In genomic region chr12:51238510-51239334, GRCh38 we compare ENCODE assay signal across 1 cellular context.
A peak's percentile ranks its signal among the peaks of the same experiment; 100 is the strongest.
TF ChIP-seq lines count a peak whose summit lies in the region.

DAZAP2 (plus strand) TSS chr12:51238826; CDS start chr12:51238908, 82 bp downstream.

TF ChIP-seq in K562, 482 proteins besides CTCF, POLR2A, EP300 and RAD21 (continued from another document and continues in another):
- no peak for TF ChIP-seq POLR3A (IDR thresholded peaks at IDR 0.05; ENCODE audit: borderline replicate concordance, extremely low read depth, insufficient read depth, insufficient read length)
- TF ChIP-seq ILF3 (IDR thresholded peaks at IDR 0.05; ENCODE audit: borderline replicate concordance): no peak
- no peak for TF ChIP-seq NR4A1 (CRISPR knock-in tag; IDR thresholded peaks at IDR 0.05)
- TF ChIP-seq NR4A1 (tag; IDR thresholded peaks at IDR 0.05): peak; percentile 64
- no peak for TF ChIP-seq BCOR (IDR thresholded peaks at IDR 0.05)
- no peak for TF ChIP-seq SIRT6 (IDR thresholded peaks at IDR 0.05; ENCODE audit: low read depth, low read length)
- no peak; the same call in 1 of the 2 replicates for TF ChIP-seq GTF2F1 (IDR thresholded peaks at IDR 0.05; ENCODE audit: low read depth, low read length)
- TF ChIP-seq KLF16 (IDR thresholded peaks at IDR 0.05): no peak
- no peak; the same call in 1 of the 2 replicates for TF ChIP-seq ZNF23 (CRISPR knock-in tag; IDR thresholded peaks at IDR 0.05)
- TF ChIP-seq SP1 (CRISPR knock-in tag; IDR thresholded peaks at IDR 0.05): peak; percentile 82
- TF ChIP-seq, protein P1, sequence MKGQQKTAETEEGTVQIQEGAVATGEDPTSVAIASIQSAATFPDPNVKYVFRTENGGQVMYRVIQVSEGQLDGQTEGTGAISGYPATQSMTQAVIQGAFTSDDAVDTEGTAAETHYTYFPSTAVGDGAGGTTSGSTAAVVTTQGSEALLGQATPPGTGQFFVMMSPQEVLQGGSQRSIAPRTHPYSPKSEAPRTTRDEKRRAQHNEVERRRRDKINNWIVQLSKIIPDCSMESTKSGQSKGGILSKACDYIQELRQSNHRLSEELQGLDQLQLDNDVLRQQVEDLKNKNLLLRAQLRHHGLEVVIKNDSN (CRISPR knock-in tag; IDR thresholded peaks at IDR 0.05): peak; percentile 97
- TF ChIP-seq MITF (IDR thresholded peaks at IDR 0.05): peak; percentile 84
- TF ChIP-seq ARID1B (IDR thresholded peaks at IDR 0.05): 0 out of 2 replicates have a peak, but pooled peaks have one; percentile 23
- TF ChIP-seq, protein P2, sequence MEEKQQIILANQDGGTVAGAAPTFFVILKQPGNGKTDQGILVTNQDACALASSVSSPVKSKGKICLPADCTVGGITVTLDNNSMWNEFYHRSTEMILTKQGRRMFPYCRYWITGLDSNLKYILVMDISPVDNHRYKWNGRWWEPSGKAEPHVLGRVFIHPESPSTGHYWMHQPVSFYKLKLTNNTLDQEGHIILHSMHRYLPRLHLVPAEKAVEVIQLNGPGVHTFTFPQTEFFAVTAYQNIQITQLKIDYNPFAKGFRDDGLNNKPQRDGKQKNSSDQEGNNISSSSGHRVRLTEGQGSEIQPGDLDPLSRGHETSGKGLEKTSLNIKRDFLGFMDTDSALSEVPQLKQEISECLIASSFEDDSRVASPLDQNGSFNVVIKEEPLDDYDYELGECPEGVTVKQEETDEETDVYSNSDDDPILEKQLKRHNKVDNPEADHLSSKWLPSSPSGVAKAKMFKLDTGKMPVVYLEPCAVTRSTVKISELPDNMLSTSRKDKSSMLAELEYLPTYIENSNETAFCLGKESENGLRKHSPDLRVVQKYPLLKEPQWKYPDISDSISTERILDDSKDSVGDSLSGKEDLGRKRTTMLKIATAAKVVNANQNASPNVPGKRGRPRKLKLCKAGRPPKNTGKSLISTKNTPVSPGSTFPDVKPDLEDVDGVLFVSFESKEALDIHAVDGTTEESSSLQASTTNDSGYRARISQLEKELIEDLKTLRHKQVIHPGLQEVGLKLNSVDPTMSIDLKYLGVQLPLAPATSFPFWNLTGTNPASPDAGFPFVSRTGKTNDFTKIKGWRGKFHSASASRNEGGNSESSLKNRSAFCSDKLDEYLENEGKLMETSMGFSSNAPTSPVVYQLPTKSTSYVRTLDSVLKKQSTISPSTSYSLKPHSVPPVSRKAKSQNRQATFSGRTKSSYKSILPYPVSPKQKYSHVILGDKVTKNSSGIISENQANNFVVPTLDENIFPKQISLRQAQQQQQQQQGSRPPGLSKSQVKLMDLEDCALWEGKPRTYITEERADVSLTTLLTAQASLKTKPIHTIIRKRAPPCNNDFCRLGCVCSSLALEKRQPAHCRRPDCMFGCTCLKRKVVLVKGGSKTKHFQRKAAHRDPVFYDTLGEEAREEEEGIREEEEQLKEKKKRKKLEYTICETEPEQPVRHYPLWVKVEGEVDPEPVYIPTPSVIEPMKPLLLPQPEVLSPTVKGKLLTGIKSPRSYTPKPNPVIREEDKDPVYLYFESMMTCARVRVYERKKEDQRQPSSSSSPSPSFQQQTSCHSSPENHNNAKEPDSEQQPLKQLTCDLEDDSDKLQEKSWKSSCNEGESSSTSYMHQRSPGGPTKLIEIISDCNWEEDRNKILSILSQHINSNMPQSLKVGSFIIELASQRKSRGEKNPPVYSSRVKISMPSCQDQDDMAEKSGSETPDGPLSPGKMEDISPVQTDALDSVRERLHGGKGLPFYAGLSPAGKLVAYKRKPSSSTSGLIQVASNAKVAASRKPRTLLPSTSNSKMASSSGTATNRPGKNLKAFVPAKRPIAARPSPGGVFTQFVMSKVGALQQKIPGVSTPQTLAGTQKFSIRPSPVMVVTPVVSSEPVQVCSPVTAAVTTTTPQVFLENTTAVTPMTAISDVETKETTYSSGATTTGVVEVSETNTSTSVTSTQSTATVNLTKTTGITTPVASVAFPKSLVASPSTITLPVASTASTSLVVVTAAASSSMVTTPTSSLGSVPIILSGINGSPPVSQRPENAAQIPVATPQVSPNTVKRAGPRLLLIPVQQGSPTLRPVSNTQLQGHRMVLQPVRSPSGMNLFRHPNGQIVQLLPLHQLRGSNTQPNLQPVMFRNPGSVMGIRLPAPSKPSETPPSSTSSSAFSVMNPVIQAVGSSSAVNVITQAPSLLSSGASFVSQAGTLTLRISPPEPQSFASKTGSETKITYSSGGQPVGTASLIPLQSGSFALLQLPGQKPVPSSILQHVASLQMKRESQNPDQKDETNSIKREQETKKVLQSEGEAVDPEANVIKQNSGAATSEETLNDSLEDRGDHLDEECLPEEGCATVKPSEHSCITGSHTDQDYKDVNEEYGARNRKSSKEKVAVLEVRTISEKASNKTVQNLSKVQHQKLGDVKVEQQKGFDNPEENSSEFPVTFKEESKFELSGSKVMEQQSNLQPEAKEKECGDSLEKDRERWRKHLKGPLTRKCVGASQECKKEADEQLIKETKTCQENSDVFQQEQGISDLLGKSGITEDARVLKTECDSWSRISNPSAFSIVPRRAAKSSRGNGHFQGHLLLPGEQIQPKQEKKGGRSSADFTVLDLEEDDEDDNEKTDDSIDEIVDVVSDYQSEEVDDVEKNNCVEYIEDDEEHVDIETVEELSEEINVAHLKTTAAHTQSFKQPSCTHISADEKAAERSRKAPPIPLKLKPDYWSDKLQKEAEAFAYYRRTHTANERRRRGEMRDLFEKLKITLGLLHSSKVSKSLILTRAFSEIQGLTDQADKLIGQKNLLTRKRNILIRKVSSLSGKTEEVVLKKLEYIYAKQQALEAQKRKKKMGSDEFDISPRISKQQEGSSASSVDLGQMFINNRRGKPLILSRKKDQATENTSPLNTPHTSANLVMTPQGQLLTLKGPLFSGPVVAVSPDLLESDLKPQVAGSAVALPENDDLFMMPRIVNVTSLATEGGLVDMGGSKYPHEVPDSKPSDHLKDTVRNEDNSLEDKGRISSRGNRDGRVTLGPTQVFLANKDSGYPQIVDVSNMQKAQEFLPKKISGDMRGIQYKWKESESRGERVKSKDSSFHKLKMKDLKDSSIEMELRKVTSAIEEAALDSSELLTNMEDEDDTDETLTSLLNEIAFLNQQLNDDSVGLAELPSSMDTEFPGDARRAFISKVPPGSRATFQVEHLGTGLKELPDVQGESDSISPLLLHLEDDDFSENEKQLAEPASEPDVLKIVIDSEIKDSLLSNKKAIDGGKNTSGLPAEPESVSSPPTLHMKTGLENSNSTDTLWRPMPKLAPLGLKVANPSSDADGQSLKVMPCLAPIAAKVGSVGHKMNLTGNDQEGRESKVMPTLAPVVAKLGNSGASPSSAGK (IDR thresholded peaks at IDR 0.05): no peak
- TF ChIP-seq DACH1 (IDR thresholded peaks at IDR 0.05; ENCODE audit: partially characterized antibody): no peak
- 0 out of 2 replicates have a peak, but pooled peaks have one; percentile 40 for TF ChIP-seq POLR2AphosphoS2 (IDR thresholded peaks at IDR 0.05; ENCODE audit: low read length)
- TF ChIP-seq, protein P3, sequence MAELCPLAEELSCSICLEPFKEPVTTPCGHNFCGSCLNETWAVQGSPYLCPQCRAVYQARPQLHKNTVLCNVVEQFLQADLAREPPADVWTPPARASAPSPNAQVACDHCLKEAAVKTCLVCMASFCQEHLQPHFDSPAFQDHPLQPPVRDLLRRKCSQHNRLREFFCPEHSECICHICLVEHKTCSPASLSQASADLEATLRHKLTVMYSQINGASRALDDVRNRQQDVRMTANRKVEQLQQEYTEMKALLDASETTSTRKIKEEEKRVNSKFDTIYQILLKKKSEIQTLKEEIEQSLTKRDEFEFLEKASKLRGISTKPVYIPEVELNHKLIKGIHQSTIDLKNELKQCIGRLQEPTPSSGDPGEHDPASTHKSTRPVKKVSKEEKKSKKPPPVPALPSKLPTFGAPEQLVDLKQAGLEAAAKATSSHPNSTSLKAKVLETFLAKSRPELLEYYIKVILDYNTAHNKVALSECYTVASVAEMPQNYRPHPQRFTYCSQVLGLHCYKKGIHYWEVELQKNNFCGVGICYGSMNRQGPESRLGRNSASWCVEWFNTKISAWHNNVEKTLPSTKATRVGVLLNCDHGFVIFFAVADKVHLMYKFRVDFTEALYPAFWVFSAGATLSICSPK (IDR thresholded peaks at IDR 0.05; ENCODE audit: borderline replicate concordance): no peak
- no peak for TF ChIP-seq ZC3H4 (CRISPR knock-in tag; IDR thresholded peaks at IDR 0.05; ENCODE audit: borderline replicate concordance)
- peak; percentile 81 for TF ChIP-seq ERF (CRISPR knock-in tag; IDR thresholded peaks at IDR 0.05)
- TF ChIP-seq DMBX1 (CRISPR knock-in tag; IDR thresholded peaks at IDR 0.05; ENCODE audit: borderline replicate concordance): no peak
- peak; percentile 54 for TF ChIP-seq CBFA2T2 (conservative IDR thresholded peaks at IDR 0.05)
- no peak; the same call in 1 of the 2 replicates for TF ChIP-seq ATF3 (IDR thresholded peaks at IDR 0.05)
- peak; percentile 67 for TF ChIP-seq ATF3 (CRISPR knock-in tag; conservative IDR thresholded peaks at IDR 0.05)
- TF ChIP-seq ZBED1 (IDR thresholded peaks at IDR 0.05): no peak
- no peak for TF ChIP-seq HDAC8 (tag; IDR thresholded peaks at IDR 0.05)
- no peak; the same call in 1 of the 2 replicates for TF ChIP-seq MYBL2 (IDR thresholded peaks at IDR 0.05; ENCODE audit: low read depth)
- TF ChIP-seq MYBL2 (CRISPR knock-in tag; IDR thresholded peaks at IDR 0.05; ENCODE audit: borderline replicate concordance): no peak
- no peak for TF ChIP-seq MCM3 (IDR thresholded peaks at IDR 0.05)
- peak; percentile 44; the same call in 1 of the 2 replicates for TF ChIP-seq ZBTB12 (CRISPR knock-in tag; IDR thresholded peaks at IDR 0.05)
- no peak for TF ChIP-seq ZNF12 (CRISPR knock-in tag; IDR thresholded peaks at IDR 0.05)
- TF ChIP-seq ZNF695 (CRISPR knock-in tag; IDR thresholded peaks at IDR 0.05): no peak
- TF ChIP-seq ZKSCAN3 (CRISPR knock-in tag; IDR thresholded peaks at IDR 0.05): no peak
- no peak for TF ChIP-seq FOXA1 (IDR thresholded peaks at IDR 0.05; ENCODE audit: borderline replicate concordance)
- TF ChIP-seq ZNF655 (CRISPR knock-in tag; IDR thresholded peaks at IDR 0.05): no peak
- TF ChIP-seq, protein P4, sequence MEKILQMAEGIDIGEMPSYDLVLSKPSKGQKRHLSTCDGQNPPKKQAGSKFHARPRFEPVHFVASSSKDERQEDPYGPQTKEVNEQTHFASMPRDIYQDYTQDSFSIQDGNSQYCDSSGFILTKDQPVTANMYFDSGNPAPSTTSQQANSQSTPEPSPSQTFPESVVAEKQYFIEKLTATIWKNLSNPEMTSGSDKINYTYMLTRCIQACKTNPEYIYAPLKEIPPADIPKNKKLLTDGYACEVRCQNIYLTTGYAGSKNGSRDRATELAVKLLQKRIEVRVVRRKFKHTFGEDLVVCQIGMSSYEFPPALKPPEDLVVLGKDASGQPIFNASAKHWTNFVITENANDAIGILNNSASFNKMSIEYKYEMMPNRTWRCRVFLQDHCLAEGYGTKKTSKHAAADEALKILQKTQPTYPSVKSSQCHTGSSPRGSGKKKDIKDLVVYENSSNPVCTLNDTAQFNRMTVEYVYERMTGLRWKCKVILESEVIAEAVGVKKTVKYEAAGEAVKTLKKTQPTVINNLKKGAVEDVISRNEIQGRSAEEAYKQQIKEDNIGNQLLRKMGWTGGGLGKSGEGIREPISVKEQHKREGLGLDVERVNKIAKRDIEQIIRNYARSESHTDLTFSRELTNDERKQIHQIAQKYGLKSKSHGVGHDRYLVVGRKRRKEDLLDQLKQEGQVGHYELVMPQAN (IDR thresholded peaks at IDR 0.05; ENCODE audit: borderline replicate concordance): peak; percentile 95
- TF ChIP-seq SNIP1 (IDR thresholded peaks at IDR 0.05; ENCODE audit: low read depth): no peak
- no peak for TF ChIP-seq FOXO4 (CRISPR knock-in tag; IDR thresholded peaks at IDR 0.05)
- TF ChIP-seq ZZZ3 (IDR thresholded peaks at IDR 0.05): no peak
